In the genomic region with DNA sequence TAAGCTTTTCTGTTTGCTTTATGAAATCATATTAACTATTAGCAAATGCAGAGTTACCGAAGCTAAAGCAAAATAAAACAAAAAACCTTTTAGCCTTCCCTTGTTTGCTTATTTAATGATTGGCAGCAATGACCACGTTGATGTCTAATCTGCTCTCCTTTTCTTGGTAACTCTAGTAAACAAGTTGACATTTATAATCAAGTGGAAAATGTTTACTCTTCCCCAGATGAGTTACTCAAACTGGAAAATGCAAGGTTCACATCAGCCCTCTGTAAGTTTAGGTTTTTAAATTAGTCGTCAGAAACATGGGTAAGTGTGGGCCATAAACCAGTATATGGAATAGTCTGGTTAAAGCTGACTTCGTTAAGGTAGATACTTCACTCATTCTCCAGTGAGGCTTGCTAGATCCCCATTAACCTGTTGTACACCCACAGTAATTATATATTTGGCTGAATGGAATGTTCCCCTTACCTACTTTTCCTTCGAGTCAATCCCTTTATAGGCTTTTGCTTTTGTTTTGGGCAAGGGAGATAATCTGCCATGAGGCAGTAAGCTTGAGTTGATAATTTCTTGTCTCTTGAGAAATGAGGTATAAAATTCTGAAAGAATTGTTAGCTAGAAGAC, we compare ENCODE assay signal across 20 cellular contexts.
DNase-seq lines count a peak whose midpoint lies in the region; TF ChIP-seq lines count a peak whose summit lies in the region.
"Had no signal": no experiment of that assay in that cellular context is flagged by ENCODE, and none has a peak within 500 bp of the region (broad histone marks: within the 10 kb centered on the region; RNA-seq: fewer than 3 reads in every experiment).

No MANE protein-coding gene starts in this region.

- no peaks in the 10 kb centered on the region for H3K27me3 Mint-ChIP-seq in MCF 10A (ENCODE audit: insufficient read depth, unreplicated experiment)
- H3K27me3 Mint-ChIP-seq: activated CD4-positive, alpha-beta memory T cell treated with anti-CD3 and anti-CD28 coated beads for 36 hours; IgD-negative memory B cell; progenitor cell of endocrine pancreas had no signal

- H3K27ac ChIP-seq in mammary epithelial cell (ENCODE audit: insufficient read depth, low read depth, low read length), result no peak overlapping the region
- peak overlapping the region; percentile 92 for H3K27ac ChIP-seq in VCaP
- no peak overlapping the region for H3K27ac ChIP-seq in mesenchymal stem cell (ENCODE audit: low read length, poor library complexity, severe bottlenecking)
- peak overlapping the region; percentile 53 to 55 for H3K27ac ChIP-seq in uterus
- H3K27ac ChIP-seq: HL-60 had no signal

- no peaks in the 10 kb centered on the region for H3K27me3 ChIP-seq in mammary epithelial cell (ENCODE audit: insufficient read depth, low read length)
- H3K27me3 ChIP-seq in mesenchymal stem cell (ENCODE audit: control insufficient read depth in 1 of 2, insufficient read depth in 1 of 2, low read length in 2 of 2), result no peaks in the 10 kb centered on the region
- no peaks in the 10 kb centered on the region for H3K27me3 ChIP-seq in uterus
- H3K27me3 ChIP-seq: esophagus squamous epithelium, left lung had no signal

- H3K4me2 ChIP-seq in mammary epithelial cell (ENCODE audit: insufficient read depth, low read depth, low read length) (no peak overlapping the region), mesenchymal stem cell (ENCODE audit: low read length, poor library complexity, severe bottlenecking) (no peak overlapping the region)

- peak overlapping the region; percentile 28 for H3K4me3 Mint-ChIP-seq in MCF 10A (ENCODE audit: unreplicated experiment)
- H3K4me3 Mint-ChIP-seq: activated CD4-positive, alpha-beta memory T cell treated with anti-CD3 and anti-CD28 coated beads for 36 hours; IgD-negative memory B cell; neural crest cell; WTC11 had no signal

- H3K36me3 ChIP-seq in mammary epithelial cell (ENCODE audit: insufficient read depth, low read length) (no peaks in the 10 kb centered on the region), mesenchymal stem cell (ENCODE audit: control insufficient read depth in 1 of 2, insufficient read depth in 2 of 2, low read depth in 1 of 2, low read length in 2 of 2) (peaks cover 0 to 7% of the 10 kb centered on the region in 2 experiments), uterus (no peaks in the 10 kb centered on the region)

- POLR2A ChIA-PET in MCF 10A (lab: Yijun Ruan, JAX), result interaction anchor here (0.7 to 2.6 kb wide), 10 partner anchors 9 to 453 kb away, joined by 3 to 11 read pairs (median 4); no protein-coding TSS in a partner anchor

- H3K14ac ChIP-seq in mesenchymal stem cell (ENCODE audit: low read length in 2 of 2), result no peak overlapping the region

- H2BK12ac ChIP-seq in mesenchymal stem cell (ENCODE audit: low read length in 2 of 2), result no peak overlapping the region

- H3K9ac ChIP-seq in mammary epithelial cell (ENCODE audit: insufficient read depth, low read length) (no peak overlapping the region), mesenchymal stem cell (ENCODE audit: low read length) (peak overlapping the region; percentile 89)

- H3K79me1 ChIP-seq in mesenchymal stem cell (replicated peaks; ENCODE audit: low read length, poor library complexity, severe bottlenecking), result peaks cover 4% of the 10 kb centered on the region

- no peak overlapping the region for H4K91ac ChIP-seq in mesenchymal stem cell (ENCODE audit: low read length)

- no peaks in the 10 kb centered on the region for H3K79me2 ChIP-seq in mammary epithelial cell (ENCODE audit: insufficient read depth, low read length)

- 92% methylated on average over 5 of the region's 5 CpGs for WGBS in mammary epithelial cell (ENCODE audit: low coverage, missing lambda C conversion rate)
- WGBS in mesenchymal stem cell, result 89% methylated on average over 3 of the region's 5 CpGs

- TF ChIP-seq POLR2A in uterus (IDR thresholded peaks at IDR 0.05), result no peak

- H3K36me3 Mint-ChIP-seq in MCF 10A (ENCODE audit: insufficient read depth, unreplicated experiment), result peaks cover 17% of the 10 kb centered on the region

- H3K9me3 Mint-ChIP-seq in MCF 10A (ENCODE audit: unreplicated experiment), result no peaks in the 10 kb centered on the region
- H3K9me3 Mint-ChIP-seq: activated CD4-positive, alpha-beta memory T cell treated with anti-CD3 and anti-CD28 coated beads for 36 hours had no signal

- peak overlapping the region; percentile 85 for H3K27ac Mint-ChIP-seq in MCF 10A (ENCODE audit: low read depth, unreplicated experiment)
- H3K27ac Mint-ChIP-seq: activated CD4-positive, alpha-beta memory T cell treated with anti-CD3 and anti-CD28 coated beads for 36 hours; IgD-negative memory B cell; progenitor cell of endocrine pancreas; WTC11 had no signal

- H2BK15ac ChIP-seq in mesenchymal stem cell (ENCODE audit: low read depth, poor library complexity, severe bottlenecking), result no peak overlapping the region

- no TSS peak for BruUV-seq in MCF 10A (replicated peaks; lab: Mats Ljungman, UMichigan)
- no TSS peak for BruUV-seq in mammary epithelial cell (replicated peaks; lab: Mats Ljungman, UMichigan)

- no peak overlapping the region for H3K23ac ChIP-seq in mesenchymal stem cell (ENCODE audit: low read length in 2 of 2)

- CTCF ChIA-PET in MCF 10A (lab: Yijun Ruan, JAX) (interaction anchor here (0.9 to 3.7 kb wide), 4 partner anchors 16 to 469 kb away, joined by 3 to 14 read pairs (median 6); no protein-coding TSS in a partner anchor), mammary epithelial cell (lab: Charles Lee; ENCODE audit: low non-redundant PET) (no interaction called here)

- no peaks in the 10 kb centered on the region for H3K9me3 ChIP-seq in mammary epithelial cell (replicated peaks; ENCODE audit: insufficient read depth, low read length)
- H3K9me3 ChIP-seq in mesenchymal stem cell (ENCODE audit: control insufficient read depth, low read length), result no peaks in the 10 kb centered on the region
- H3K9me3 ChIP-seq in uterus, result no peaks in the 10 kb centered on the region
- H3K9me3 ChIP-seq: esophagus squamous epithelium had no signal

- no peak overlapping the region for H3K4ac ChIP-seq in mesenchymal stem cell (ENCODE audit: low read depth in 1 of 2, low read length in 2 of 2)

- TF ChIP-seq CTCF in MCF 10A (IDR thresholded peaks at IDR 0.05; ENCODE audit: unreplicated experiment) (no peak), mammary epithelial cell (conservative IDR thresholded peaks at IDR 0.05 in 1 of 2, IDR thresholded peaks at IDR 0.05 in 1 of 2; ENCODE audit: extremely low read depth in 1 of 2, insufficient read depth in 1 of 2, low read depth in 1 of 2, low read length in 2 of 2) (no peak), VCaP (conservative IDR thresholded peaks at IDR 0.05) (no peak), uterus (IDR thresholded peaks at IDR 0.05) (no peak)

- dilution Hi-C loops in mammary epithelial cell (cut with HindIII; ENCODE audit: low sequenced_read_pairs), result no loop called here

- H3K18ac ChIP-seq in mesenchymal stem cell (ENCODE audit: low read depth in 1 of 2, low read length in 2 of 2), result no peak overlapping the region

- no peak overlapping the region for H4K8ac ChIP-seq in mesenchymal stem cell (ENCODE audit: low read length)

- no peak overlapping the region for H2BK120ac ChIP-seq in mesenchymal stem cell (ENCODE audit: low read depth, low read length)

- peak overlapping the region; percentile 76 for H2AK5ac ChIP-seq in mesenchymal stem cell (ENCODE audit: low read length, severe bottlenecking)

- in situ Hi-C loops in mammary epithelial cell (cut with MboI; ENCODE audit: low sequenced_read_pairs in 2 of 2), result no loop called here

- H4K20me1 ChIP-seq in mammary epithelial cell (ENCODE audit: insufficient read depth, low read length), result no peaks in the 10 kb centered on the region

- DNase-seq in MCF 10A (ENCODE audit: unreplicated experiment), result no peak
- DNase-seq in mammary epithelial cell, result no peak
- DNase-seq in mesenchymal stem cell, result no peak
- no peak for DNase-seq in uterus
- DNase-seq in cerebellar cortex (ENCODE audit: low spot score), result no peak
- no peak for DNase-seq in stimulated activated CD4-positive, alpha-beta T cell treated with anti-CD3 and anti-CD28 coated beads, Interleukin-12 subunit alpha, Interleukin-12 subunit beta, amount 100 ng/mL, for 4 hours
- no peak for DNase-seq in SW480 (ENCODE audit: low spot score)
- DNase-seq: activated CD4-positive, alpha-beta memory T cell treated with anti-CD3 and anti-CD28 coated beads for 36 hours; activated naive CD4-positive, alpha-beta T cell; activated T-cell treated with anti-CD3 and anti-CD28 coated beads for 4 hours; effector memory CD4-positive, alpha-beta T cell; esophagus squamous epithelium; left lung; stimulated activated CD4-positive, alpha-beta T cell treated with anti-CD3 and anti-CD28 coated beads, Interleukin-4, amount 100 ng/mL, for 4 hours had no signal

- H3K4me1 ChIP-seq in mammary epithelial cell (ENCODE audit: insufficient read depth, low read length) (peaks cover 12% of the 10 kb centered on the region), mesenchymal stem cell (ENCODE audit: control insufficient read depth, insufficient read depth, low read depth, low read length) (no peaks in the 10 kb centered on the region), uterus (peaks cover 0 to 6% of the 10 kb centered on the region in 2 donors)

- H3K4me3 ChIP-seq in mammary epithelial cell (replicated peaks in 1 of 3; ENCODE audit: insufficient read depth in 1 of 3, low read depth in 2 of 3, low read length in 3 of 3) (no peak overlapping the region), mesenchymal stem cell (ENCODE audit: insufficient read depth in 1 of 2, low read depth in 1 of 2, low read length in 2 of 2) (peak overlapping the region in 1 of 2 experiments; percentile 57), uterus (no peak overlapping the region)
- H3K4me3 ChIP-seq: esophagus squamous epithelium, left lung had no signal

- intact Hi-C loops in MCF 10A (cut with micrococcal nuclease) (loop anchor here (2.0 to 5.0 kb wide), 2 partner anchors 70 to 207 kb away; no protein-coding TSS in a partner anchor), mammary epithelial cell (cut with micrococcal nuclease) (no loop called here), uterus (cut with DNase I; ENCODE audit: low total_unique reads) (no loop called here)

- no peak overlapping the region for H2BK5ac ChIP-seq in mesenchymal stem cell (ENCODE audit: low read depth, low read length, poor library complexity, severe bottlenecking)

- H2AFZ ChIP-seq in mammary epithelial cell (ENCODE audit: low read depth, low read length) (no peak overlapping the region), mesenchymal stem cell (ENCODE audit: low read depth, low read length) (no peak overlapping the region)

- peaks cover 29% of the 10 kb centered on the region for H3K4me1 Mint-ChIP-seq in MCF 10A (ENCODE audit: insufficient read depth, unreplicated experiment)
- H3K4me1 Mint-ChIP-seq: WTC11 had no signal

Comparison
In these comparisons a context has a peak if more than half of its experiments do, and no peak if none do; other contexts are left out.
1. H3K27ac ChIP-seq: peak in VCaP (single experiment) and uterus (2 of 2); none in mammary epithelial cell (single experiment) and mesenchymal stem cell (single experiment).